ENCODE assay signal across 9 cellular contexts in genomic region chr2:240991378-240992263, GRCh38. TPM values are rescaled to one million over a fixed set of nuclear protein-coding genes. Genes with fewer than 3 reads are reported as not detected.
A peak's percentile ranks its signal among the peaks of the same experiment; 100 is the strongest.
DNase-seq lines count a peak whose midpoint lies in the region; ATAC-seq and TF ChIP-seq lines count a peak whose summit lies in the region.
"Had no signal": no experiment of that assay in that cellular context is flagged by ENCODE, and none has a peak within 500 bp of the region (broad histone marks: within the 10 kb centered on the region; RNA-seq: fewer than 3 reads in every experiment).

No MANE protein-coding gene starts in this region.

- H3K4me3 ChIP-seq in choroid plexus epithelial cell (ENCODE audit: low read depth, low read length) (peak overlapping the region; percentile 4), lower lobe of right lung (no peak overlapping the region), uterus (no peak overlapping the region)

- intact Hi-C loops in lower lobe of right lung (cut with DNase I) = no loop called here
- intact Hi-C loops in uterus (cut with DNase I; ENCODE audit: low total_unique reads) = no loop called here

- TF ChIP-seq CTCF in choroid plexus epithelial cell (conservative IDR thresholded peaks at IDR 0.05; ENCODE audit: low read depth, low read length) = no peak
- no peak for TF ChIP-seq CTCF in lower lobe of right lung (IDR thresholded peaks at IDR 0.05)
- TF ChIP-seq CTCF in uterus (IDR thresholded peaks at IDR 0.05) = no peak

- no peaks in the 10 kb centered on the region for H3K9me3 ChIP-seq in lower lobe of right lung
- no peaks in the 10 kb centered on the region for H3K9me3 ChIP-seq in uterus

- ATAC-seq in lower lobe of right lung (peak; percentile 86), GM18867 (IDR thresholded peaks at IDR 0.05; ENCODE audit: unreplicated experiment) (no peak)

- H3K36me3 ChIP-seq in lower lobe of right lung (no peaks in the 10 kb centered on the region), uterus (no peaks in the 10 kb centered on the region)

- H3K4me1 ChIP-seq in lower lobe of right lung (peaks cover 58% of the 10 kb centered on the region), uterus (peaks cover 0 to 19% of the 10 kb centered on the region in 2 donors)

- H3K27me3 ChIP-seq in lower lobe of right lung (ENCODE audit: low read depth) (no peaks in the 10 kb centered on the region), uterus (no peaks in the 10 kb centered on the region)

- peak in 1 of 2 donors; percentile 26 for TF ChIP-seq POLR2A in uterus (IDR thresholded peaks at IDR 0.05)

- DNase-seq in DMS79 (lab: John Stamatoyannopoulos, UW) (peak; percentile 78), NCI-H2196 treated with DMSO at 0.1 percent for 48 hours (lab: John Stamatoyannopoulos, UW; ENCODE audit: unreplicated experiment) (peak; percentile 29), choroid plexus epithelial cell (ENCODE audit: low read depth) (peak; percentile 75), lower lobe of right lung (peak; percentile 90), uterus (peak; percentile 87 to 93), globus pallidus (ENCODE audit: low spot score) (no peak), HUDEP-2 (lab: John Stamatoyannopoulos, UW; ENCODE audit: unreplicated experiment in 76 of 76) (no peak)

- H3K27ac ChIP-seq in lower lobe of right lung (peak overlapping the region; percentile 82), uterus (peak overlapping the region; percentile 72 to 85)
- H3K27ac ChIP-seq: HL-60 had no signal

RNA-seq across cellular contexts. Expression of gene SNED1, which starts 6.8 kb away (rescaled TPM):
- 36.2 TPM for total RNA-seq in lower lobe of right lung
- 10 to 100 TPM; 18.5 to 87.1 (median 21.9) TPM for total RNA-seq in uterus

Comparison
In these comparisons a context has a peak if more than half of its experiments do, and no peak if none do; other contexts are left out.
1. DNase-seq: peak in DMS79 (single experiment), NCI-H2196 treated with DMSO at 0.1 percent for 48 hours (single experiment), choroid plexus epithelial cell (single experiment), lower lobe of right lung (single experiment) and uterus (2 of 2); none in globus pallidus (single experiment) and HUDEP-2 (0 of 76).